Comparison of ENCODE assay signal across 9 cellular contexts in the genomic region with DNA sequence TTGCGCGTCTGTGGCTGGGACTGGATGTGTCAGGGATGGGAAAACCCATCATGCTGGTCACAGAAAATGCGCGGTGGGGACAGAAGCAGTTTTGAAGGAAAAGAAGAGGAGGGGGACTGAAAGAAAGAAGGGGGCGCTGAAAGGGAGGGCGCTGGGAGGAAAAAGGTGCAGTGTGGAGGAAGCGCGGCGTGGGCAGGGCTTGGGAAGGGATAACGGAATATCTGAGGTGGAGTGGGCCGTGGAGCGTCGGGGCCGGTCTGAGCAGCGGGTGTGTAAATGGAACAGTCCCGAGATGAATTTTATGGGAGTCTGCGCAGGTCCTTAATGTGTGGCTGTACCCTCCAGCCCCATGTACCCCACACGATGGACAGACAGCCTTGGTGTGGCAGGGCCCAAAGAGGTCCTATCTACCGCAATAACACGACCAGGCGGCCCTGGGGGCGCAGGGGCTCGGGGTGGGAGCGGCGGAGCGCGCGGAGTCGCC. TPM values are rescaled to one million over a fixed set of nuclear protein-coding genes. Genes with fewer than 3 reads are reported as not detected.
DNase-seq lines count a peak whose midpoint lies in the region; TF ChIP-seq lines count a peak whose summit lies in the region.
"Had no signal": no experiment of that assay in that cellular context is flagged by ENCODE, and none has a peak within 500 bp of the region (broad histone marks: within the 10 kb centered on the region; RNA-seq: fewer than 3 reads in every experiment).

No MANE protein-coding gene starts in this region.

- intact Hi-C loops in Caco-2 (cut with micrococcal nuclease; ENCODE audit: unreplicated experiment) (loop anchor here (1.0 kb wide), 1 partner anchor 51 kb away; no protein-coding TSS in a partner anchor), adrenal gland (cut with DNase I) (no loop called here), thyroid gland (cut with DNase I) (no loop called here)

- peak overlapping the region; percentile 86; the same call in 1 of the 2 replicates for H3K27ac ChIP-seq in HL-60 (replicated peaks)
- H3K27ac ChIP-seq in adrenal gland: peak overlapping the region in 3 of 5 donors; percentile 89 to 91 (median 90)
- H3K27ac ChIP-seq in layer of hippocampus (ENCODE audit: low read depth, low read length): peak overlapping the region; percentile 3
- peak overlapping the region; percentile 93 to 95 (median 95) for H3K27ac ChIP-seq in thyroid gland

- peaks cover 7% of the 10 kb centered on the region for H3K4me1 Mint-ChIP-seq in Caco-2 (ENCODE audit: low read depth, unreplicated experiment)

- H3K36me3 Mint-ChIP-seq in Caco-2 (ENCODE audit: insufficient read depth, unreplicated experiment): peaks cover 14% of the 10 kb centered on the region

- peak overlapping the region; percentile 44 for H3K27ac Mint-ChIP-seq in Caco-2 (ENCODE audit: unreplicated experiment)

- DNase-seq in Caco-2 (no peak), HL-60 (ENCODE audit: low read depth in 1 of 2, low spot score in 1 of 2) (no peak), adrenal gland (no peak), thyroid gland (peak; percentile 20 to 29), NCI-H187 (lab: John Stamatoyannopoulos, UW) (no peak), activated gamma-delta T cell treated with Interleukin-2 at 50 U/mL for 16 hours (no peak), KG1 (lab: John Stamatoyannopoulos, UW) (no peak)

- H3K27me3 ChIP-seq in Caco-2 (replicated peaks; ENCODE audit: control insufficient read depth, insufficient read depth, low read length) (no peaks in the 10 kb centered on the region), HL-60 (ENCODE audit: insufficient read depth, poor library complexity, severe bottlenecking) (no peaks in the 10 kb centered on the region), adrenal gland (no peaks in the 10 kb centered on the region), layer of hippocampus (ENCODE audit: control insufficient read depth, insufficient read depth, low read length) (no peaks in the 10 kb centered on the region), thyroid gland (no peaks in the 10 kb centered on the region)

- H3K9me3 Mint-ChIP-seq in Caco-2 (ENCODE audit: unreplicated experiment): no peaks in the 10 kb centered on the region

- POLR2A ChIA-PET in Caco-2 (lab: Charles Lee): interaction anchor here (0.5 to 2.3 kb wide), 5 partner anchors 14 to 420 kb away, joined by 3 to 13 read pairs (median 5); partner anchors contain the start of genes HSP90AB1, MRPL14, SLC35B2 and TMEM63B

- H3K4me1 ChIP-seq in Caco-2 (peaks cover 48% of the 10 kb centered on the region), adrenal gland (replicated peaks in 1 of 2) (peaks cover 68 to 92% of the 10 kb centered on the region in 2 donors), thyroid gland (peaks cover 45 to 74% of the 10 kb centered on the region in 2 donors)

- CTCF ChIA-PET in Caco-2 (lab: Charles Lee): interaction anchor here (0.6 to 4.0 kb wide), 8 partner anchors 12 to 126 kb away, joined by 3 to 25 read pairs (median 4); no protein-coding TSS in a partner anchor

- TF ChIP-seq CTCF in Caco-2 (IDR thresholded peaks at IDR 0.05; ENCODE audit: insufficient read depth in 1 of 2, low read depth in 1 of 2, low read length in 1 of 2, severe bottlenecking in 1 of 2, unreplicated experiment in 1 of 2) (no peak), HL-60 (IDR thresholded peaks at IDR 0.05; ENCODE audit: insufficient read depth, low read length) (no peak), adrenal gland (IDR thresholded peaks at IDR 0.05) (no peak), thyroid gland (IDR thresholded peaks at IDR 0.05) (no peak)

- H3K27me3 Mint-ChIP-seq in Caco-2 (ENCODE audit: insufficient read depth, unreplicated experiment): no peaks in the 10 kb centered on the region

- H3K9me3 ChIP-seq in Caco-2: no peaks in the 10 kb centered on the region
- no peaks in the 10 kb centered on the region for H3K9me3 ChIP-seq in adrenal gland (replicated peaks in 1 of 3)
- no peaks in the 10 kb centered on the region for H3K9me3 ChIP-seq in thyroid gland

- H3K4me3 Mint-ChIP-seq in Caco-2 (ENCODE audit: unreplicated experiment): peak overlapping the region; percentile 89

- TF ChIP-seq POLR2A in adrenal gland (IDR thresholded peaks at IDR 0.05) (no peak), thyroid gland (IDR thresholded peaks at IDR 0.05) (no peak)

- no peaks in the 10 kb centered on the region for H3K36me3 ChIP-seq in Caco-2 (ENCODE audit: control insufficient read depth, insufficient read depth, low read length)
- no peaks in the 10 kb centered on the region for H3K36me3 ChIP-seq in adrenal gland (replicated peaks in 1 of 2)
- no peaks in the 10 kb centered on the region for H3K36me3 ChIP-seq in thyroid gland

- WGBS in adrenal gland, 4 donors: 14 to 25% (median 20%) methylated on average over 17 to 29 of the region's 29 CpGs
- WGBS in thyroid gland, 2 donors: 12 to 15% methylated on average over 20 to 25 of the region's 29 CpGs

- BruUV-seq in Caco-2 (replicated peaks; lab: Mats Ljungman, UMichigan): no TSS peak

- peak overlapping the region; percentile 59 for H3K4me3 ChIP-seq in Caco-2 (ENCODE audit: low read depth, low read length)
- H3K4me3 ChIP-seq in HL-60 (replicated peaks; ENCODE audit: insufficient read depth, low read length): peak overlapping the region; percentile 78
- peak overlapping the region in 2 of 4 donors; percentile 50 to 76 for H3K4me3 ChIP-seq in adrenal gland
- H3K4me3 ChIP-seq in thyroid gland (replicated peaks in 1 of 3): peak overlapping the region in 2 of 3 donors; percentile 36 to 45

RNA-seq across cellular contexts. Expression of gene SLC29A1, which starts 0.4 kb away (rescaled TPM):
- total RNA-seq in Caco-2 (2022): 80.7 and 81.3 TPM in 2 replicates
- 100 to 1,000 TPM; 104 to 356 (median 186) TPM for total RNA-seq in adrenal gland
- polyA plus RNA-seq in adrenal gland: 100 to 1,000 TPM in 2 of 3 donors, 10 to 100 TPM in 1; 51.9 to 113 (median 108) TPM
- total RNA-seq in thyroid gland: 10 to 100 TPM; 39.7 to 83.3 (median 55.8) TPM

RNA-seq across cellular contexts. Expression of gene MYMX, which starts 6.3 kb away (rescaled TPM):
- total RNA-seq in Caco-2 (2022) (not detected in 2 replicates), adrenal gland (under 1 TPM in 1 of 8 donors, not detected in 7; 0.39 TPM), thyroid gland (not detected)
- polyA plus RNA-seq in adrenal gland: under 1 TPM in 1 of 3 donors, not detected in 2; 0.94 TPM
- total RNA-seq: SK-MEL-5 had no signal

RNA-seq across cellular contexts. Expression of gene HSP90AB1, which starts 23.9 kb away (rescaled TPM):
- total RNA-seq in Caco-2 (2022) (967 and 1,046 TPM in 2 replicates), adrenal gland (1,000 to 10,000 TPM in 3 of 8 donors, 100 to 1,000 TPM in 5; 692 to 1,293 (median 857) TPM), thyroid gland (100 to 1,000 TPM; 556 to 669 (median 586) TPM)
- polyA plus RNA-seq in adrenal gland: 1,000 to 10,000 TPM in 1 of 3 donors, 100 to 1,000 TPM in 2; 275 to 2,249 (median 420) TPM

RNA-seq across cellular contexts. Expression of gene SLC35B2, which starts 34.3 kb away (rescaled TPM):
- total RNA-seq in Caco-2 (2022) (44.6 and 44.8 TPM in 2 replicates), adrenal gland (10 to 100 TPM; 48.5 to 79.8 (median 63.5) TPM), thyroid gland (10 to 100 TPM; 28.5 to 46.5 (median 41.8) TPM)
- 10 to 100 TPM; 12.7 to 37.5 (median 19.3) TPM for polyA plus RNA-seq in adrenal gland

RNA-seq across cellular contexts. Expression of gene NFKBIE, which starts 42.3 kb away (rescaled TPM):
- total RNA-seq in Caco-2 (2022) (8.4 and 10.1 TPM in 2 replicates), adrenal gland (10 to 100 TPM in 5 of 8 donors, 1 to 10 TPM in 3; 4.8 to 31.2 (median 10.5) TPM), thyroid gland (10 to 100 TPM in 2 of 4 donors, 1 to 10 TPM in 2; 5.1 to 16.9 (median 13.2) TPM)
- 10 to 100 TPM in 2 of 3 donors, 1 to 10 TPM in 1; 5.8 to 17.0 (median 10.5) TPM for polyA plus RNA-seq in adrenal gland

Comparison
In these comparisons a context has a peak if more than half of its experiments do, and no peak if none do; other contexts are left out.
1. DNase-seq: peak in thyroid gland (2 of 2); none in Caco-2 (0 of 2), HL-60 (0 of 2), adrenal gland (0 of 7), NCI-H187 (0 of 2), activated gamma-delta T cell treated with Interleukin-2 at 50 U/mL for 16 hours (single experiment) and KG1 (single experiment).
2. H3K27ac ChIP-seq: peak in every context shown above with its lines; median percentile 95 in thyroid gland; 90 in adrenal gland; 86 in HL-60; 3 in layer of hippocampus.